ENCODE assay signal across 12 cellular contexts in genomic region chr6:42314571-42314950, GRCh38.
DNase-seq lines count a peak whose midpoint lies in the region; ATAC-seq and TF ChIP-seq lines count a peak whose summit lies in the region.
"Had no signal": no experiment of that assay in that cellular context is flagged by ENCODE, and none has a peak within 500 bp of the region (broad histone marks: within the 10 kb centered on the region; RNA-seq: fewer than 3 reads in every experiment).

No MANE protein-coding gene starts in this region.

- H3K36me3 ChIP-seq in PC-9 (ENCODE audit: low read depth) (no peaks in the 10 kb centered on the region), fibroblast of lung (ENCODE audit: control insufficient read depth, insufficient read depth, low read length) (no peaks in the 10 kb centered on the region), transverse colon (no peaks in the 10 kb centered on the region)
- H3K36me3 ChIP-seq: pancreas had no signal

- POLR2A ChIA-PET in PC-9 (lab: Charles Lee; ENCODE audit: unreplicated experiment), result interaction anchor here (0.6 to 0.7 kb wide), 3 partner anchors 24 to 137 kb away, joined by 3 to 13 read pairs (median 3); partner anchors contain the start of gene TRERF1

- H2AFZ ChIP-seq in PC-9 (no peak overlapping the region), fibroblast of lung (ENCODE audit: low read length) (no peak overlapping the region)

- H3K27me3 ChIP-seq in PC-9 (ENCODE audit: insufficient read depth, low read depth) (no peaks in the 10 kb centered on the region), fibroblast of lung (ENCODE audit: control insufficient read depth, insufficient read depth, low read length) (no peaks in the 10 kb centered on the region), transverse colon (no peaks in the 10 kb centered on the region)
- H3K27me3 ChIP-seq: pancreas had no signal

- H3K4me3 Mint-ChIP-seq in activated T-cell treated with anti-CD3 and anti-CD28 coated beads, Interleukin-2, amount 50 U/mL, for 72 hours, result no peak overlapping the region
- no peak overlapping the region for H3K4me3 Mint-ChIP-seq in activated T-cell treated with anti-CD3 and anti-CD28 coated beads, Interleukin-2, amount 50 U/mL, for 24 hours
- H3K4me3 Mint-ChIP-seq: mesothelial cell of epicardium had no signal

- H3K79me2 ChIP-seq in PC-9 (ENCODE audit: low read depth), result peaks cover 42% of the 10 kb centered on the region
- peaks cover 26% of the 10 kb centered on the region for H3K79me2 ChIP-seq in fibroblast of lung (ENCODE audit: control insufficient read depth, insufficient read depth, low read length)

- H3K9me2 ChIP-seq in PC-9 (ENCODE audit: insufficient read depth), result no peaks in the 10 kb centered on the region

- H3K4me1 Mint-ChIP-seq in activated T-cell treated with anti-CD3 and anti-CD28 coated beads, Interleukin-2, amount 50 U/mL, for 72 hours (ENCODE audit: low read depth), result peaks cover 71% of the 10 kb centered on the region
- H3K4me1 Mint-ChIP-seq in activated T-cell treated with anti-CD3 and anti-CD28 coated beads, Interleukin-2, amount 50 U/mL, for 24 hours (ENCODE audit: low read depth), result peaks cover 60% of the 10 kb centered on the region

- H3K9me3 Mint-ChIP-seq in activated T-cell treated with anti-CD3 and anti-CD28 coated beads, Interleukin-2, amount 50 U/mL, for 72 hours, result no peaks in the 10 kb centered on the region
- H3K9me3 Mint-ChIP-seq in activated T-cell treated with anti-CD3 and anti-CD28 coated beads, Interleukin-2, amount 50 U/mL, for 24 hours, result no peaks in the 10 kb centered on the region
- H3K9me3 Mint-ChIP-seq: mesothelial cell of epicardium had no signal

- no peaks in the 10 kb centered on the region for H3K9me3 ChIP-seq in PC-9 (ENCODE audit: insufficient read depth, low read depth)
- H3K9me3 ChIP-seq in fibroblast of lung (ENCODE audit: control insufficient read depth, insufficient read depth, low read depth, low read length), result no peaks in the 10 kb centered on the region
- H3K9me3 ChIP-seq in transverse colon, result no peaks in the 10 kb centered on the region
- H3K9me3 ChIP-seq: pancreas had no signal

- H3K4me3 ChIP-seq in PC-9, result no peak overlapping the region
- H3K4me3 ChIP-seq in fibroblast of lung (replicated peaks in 1 of 4; ENCODE audit: control extremely low read depth in 1 of 4, insufficient read depth in 1 of 4, low read depth in 3 of 4, low read length in 4 of 4), result no peak overlapping the region
- no peak overlapping the region for H3K4me3 ChIP-seq in transverse colon
- H3K4me3 ChIP-seq: pancreas had no signal

- BruUV-seq in PC-9 (replicated peaks; lab: Mats Ljungman, UMichigan), result no TSS peak

- peaks cover 4 to 6% of the 10 kb centered on the region in 2 donors for H3K36me3 Mint-ChIP-seq in activated T-cell treated with anti-CD3 and anti-CD28 coated beads, Interleukin-2, amount 50 U/mL, for 72 hours (ENCODE audit: insufficient read depth in 2 of 2)
- H3K36me3 Mint-ChIP-seq in activated T-cell treated with anti-CD3 and anti-CD28 coated beads, Interleukin-2, amount 50 U/mL, for 24 hours (ENCODE audit: low read depth), result peaks cover 13% of the 10 kb centered on the region

- no peak for ATAC-seq in activated T-cell treated with anti-CD3 and anti-CD28 coated beads, Interleukin-2, amount 50 U/mL, for 72 hours (replicated peaks in 1 of 2)
- ATAC-seq in HG02642 (IDR thresholded peaks at IDR 0.05; ENCODE audit: poor library complexity, unreplicated experiment), result no peak
- ATAC-seq: pancreas had no signal

- H3K27ac ChIP-seq in PC-9 (peak overlapping the region; percentile 93), fibroblast of lung (ENCODE audit: insufficient read depth, low read length) (peak overlapping the region; percentile 14), transverse colon (peak overlapping the region; percentile 37 to 75 (median 64))
- H3K27ac ChIP-seq: pancreas had no signal

- no peaks in the 10 kb centered on the region for H3K27me3 Mint-ChIP-seq in activated T-cell treated with anti-CD3 and anti-CD28 coated beads, Interleukin-2, amount 50 U/mL, for 72 hours (ENCODE audit: low read depth)
- no peaks in the 10 kb centered on the region for H3K27me3 Mint-ChIP-seq in activated T-cell treated with anti-CD3 and anti-CD28 coated beads, Interleukin-2, amount 50 U/mL, for 24 hours

- peaks cover 64% of the 10 kb centered on the region for H3K4me1 ChIP-seq in PC-9 (replicated peaks; ENCODE audit: insufficient read depth)
- H3K4me1 ChIP-seq in fibroblast of lung (ENCODE audit: control insufficient read depth, extremely low read depth, insufficient read depth, low read length), result peaks cover 44% of the 10 kb centered on the region
- peaks cover 0 to 31% (median 12%) of the 10 kb centered on the region in 4 donors for H3K4me1 ChIP-seq in transverse colon
- H3K4me1 ChIP-seq: pancreas had no signal

- CTCF ChIA-PET in PC-9 (lab: Charles Lee), result no interaction called here

- H3F3A ChIP-seq in PC-9 (ENCODE audit: insufficient read depth, low read depth), result peaks cover 50% of the 10 kb centered on the region

- intact Hi-C loops in PC-9 (cut with micrococcal nuclease; ENCODE audit: unreplicated experiment), result no loop called here
- intact Hi-C loops in transverse colon (cut with DNase I; ENCODE audit: low total_unique reads), result no loop called here
- intact Hi-C loops in head of caudate nucleus (cut with DNase I), result no loop called here

- in situ Hi-C loops in transverse colon (cut with MboI; ENCODE audit: low pct_ligation_motif_present in 1 of 4, low pct_unique_long_range_greater_than_20kb in 1 of 4, low sequenced_read_pairs in 3 of 4), result no loop called here

- TF ChIP-seq EP300 in transverse colon (IDR thresholded peaks at IDR 0.05; ENCODE audit: low read depth), result no peak

- H3K4me2 ChIP-seq in PC-9 (peak overlapping the region; percentile 55), fibroblast of lung (ENCODE audit: extremely low read depth, insufficient read depth, low read length) (no peak overlapping the region)

- TF ChIP-seq CTCF in PC-9 (conservative IDR thresholded peaks at IDR 0.05) (no peak), fibroblast of lung (conservative IDR thresholded peaks at IDR 0.05 in 1 of 2, IDR thresholded peaks at IDR 0.05 in 1 of 2; ENCODE audit: low read depth in 1 of 2, low read length in 2 of 2) (no peak), transverse colon (IDR thresholded peaks at IDR 0.05) (no peak)

- 48 to 69% methylated on average over 4 of the region's 4 CpGs for WGBS in transverse colon (ENCODE audit: low coverage in 1 of 2), 2 donors

- DNase-seq in activated T-cell treated with anti-CD3 and anti-CD28 coated beads, Interleukin-2, amount 50 U/mL, for 72 hours, result no peak
- DNase-seq in activated T-cell treated with anti-CD3 and anti-CD28 coated beads, Interleukin-2, amount 50 U/mL, for 24 hours, result no peak
- DNase-seq in PC-9, result peak in 1 of 2 experiments; percentile 71
- no peak for DNase-seq in fibroblast of lung (ENCODE audit: low read depth in 2 of 2)
- DNase-seq in transverse colon, result no peak
- no peak for DNase-seq in T-helper 9 cell
- DNase-seq in head of caudate nucleus, result no peak
- DNase-seq: ACHN, NCI-H1048, pancreas had no signal

- H4K20me1 ChIP-seq in PC-9 (ENCODE audit: insufficient read depth) (no peaks in the 10 kb centered on the region), fibroblast of lung (ENCODE audit: control insufficient read depth, extremely low read depth, insufficient read depth, low read length) (no peaks in the 10 kb centered on the region)

- TF ChIP-seq POLR2A in transverse colon (IDR thresholded peaks at IDR 0.05), result no peak

- no peak overlapping the region for H3K9ac ChIP-seq in fibroblast of lung (ENCODE audit: insufficient read depth, low read length)

- H3K27ac Mint-ChIP-seq in activated T-cell treated with anti-CD3 and anti-CD28 coated beads, Interleukin-2, amount 50 U/mL, for 72 hours, result peak overlapping the region; percentile 5
- no peak overlapping the region for H3K27ac Mint-ChIP-seq in activated T-cell treated with anti-CD3 and anti-CD28 coated beads, Interleukin-2, amount 50 U/mL, for 24 hours
- H3K27ac Mint-ChIP-seq: mesothelial cell of epicardium had no signal

Comparison
In these comparisons a context has a peak if more than half of its experiments do, and no peak if none do; other contexts are left out.
1. H3K27ac ChIP-seq: peak in every context shown above with its lines; median percentile 93 in PC-9; 64 in transverse colon; 14 in fibroblast of lung.